In genomic region chr2:62501794-62502500, GRCh38 we compare ENCODE assay signal across 1 cellular context.
TF ChIP-seq lines count a peak whose summit lies in the region.

No MANE protein-coding gene starts in this region.

TF ChIP-seq in K562, 482 proteins besides CTCF, POLR2A, EP300 and RAD21 (continued from another document and continues in another):
- no peak for TF ChIP-seq ELK1 (CRISPR knock-in tag; IDR thresholded peaks at IDR 0.05)
- TF ChIP-seq ZNF184 (CRISPR knock-in tag; IDR thresholded peaks at IDR 0.05), result no peak
- TF ChIP-seq ZNF75A (CRISPR knock-in tag; IDR thresholded peaks at IDR 0.05), result no peak
- no peak for TF ChIP-seq ZNF696 (CRISPR knock-in tag; conservative IDR thresholded peaks at IDR 0.05)
- no peak for TF ChIP-seq CHD4 (IDR thresholded peaks at IDR 0.05; ENCODE audit: insufficient read depth, insufficient replicate concordance, low read depth, low read length, poor library complexity, severe bottlenecking)
- TF ChIP-seq SIN3A (IDR thresholded peaks at IDR 0.05; ENCODE audit: borderline replicate concordance in 2 of 2, control insufficient read depth in 1 of 2, low read depth in 2 of 2, low read length in 2 of 2), result no peak
- TF ChIP-seq PTRF (tag; IDR thresholded peaks at IDR 0.05), result no peak
- no peak for TF ChIP-seq TCF7L2 (IDR thresholded peaks at IDR 0.05; ENCODE audit: low read depth, low read length)
- TF ChIP-seq ETV1 (tag; conservative IDR thresholded peaks at IDR 0.05; ENCODE audit: low read depth), result no peak
- no peak for TF ChIP-seq ZNF12 (CRISPR knock-in tag; IDR thresholded peaks at IDR 0.05)
- no peak for TF ChIP-seq RNF219 (CRISPR knock-in tag; IDR thresholded peaks at IDR 0.05)
- TF ChIP-seq STAT6 (CRISPR knock-in tag; IDR thresholded peaks at IDR 0.05), result no peak
- TF ChIP-seq TOE1 (IDR thresholded peaks at IDR 0.05; ENCODE audit: borderline replicate concordance), result no peak
- no peak for TF ChIP-seq TOE1 (CRISPR knock-in tag; IDR thresholded peaks at IDR 0.05; ENCODE audit: borderline replicate concordance, low read depth)
- TF ChIP-seq ZNF778 (CRISPR knock-in tag; IDR thresholded peaks at IDR 0.05), result no peak
- peak; percentile 86 for TF ChIP-seq MAFK (IDR thresholded peaks at IDR 0.05; ENCODE audit: low read length)
- TF ChIP-seq FOXK2 (conservative IDR thresholded peaks at IDR 0.05 in 1 of 2, IDR thresholded peaks at IDR 0.05 in 1 of 2; ENCODE audit: low read depth in 2 of 2), result no peak
- no peak for TF ChIP-seq SP1 (CRISPR knock-in tag; IDR thresholded peaks at IDR 0.05)
- TF ChIP-seq E2F8 (IDR thresholded peaks at IDR 0.05; ENCODE audit: low read depth, partially characterized antibody), result no peak
- TF ChIP-seq ZNF253 (CRISPR knock-in tag; conservative IDR thresholded peaks at IDR 0.05), result no peak
- TF ChIP-seq PPARD (CRISPR knock-in tag; IDR thresholded peaks at IDR 0.05), result no peak
- 0 out of 2 replicates have a peak, but pooled peaks have one; percentile 13 for TF ChIP-seq MTA3 (IDR thresholded peaks at IDR 0.05; ENCODE audit: borderline replicate concordance)
- TF ChIP-seq VEZF1 (CRISPR knock-in tag; IDR thresholded peaks at IDR 0.05), result no peak
- no peak for TF ChIP-seq SMC3 (conservative IDR thresholded peaks at IDR 0.05; ENCODE audit: insufficient read depth, low read depth, low read length)
- peak in 1 of 2 experiments; percentile 37; a peak in 1 of 4 replicates for TF ChIP-seq TRIM24 (IDR thresholded peaks at IDR 0.05)
- TF ChIP-seq HBP1 (CRISPR knock-in tag; IDR thresholded peaks at IDR 0.05), result no peak
- TF ChIP-seq ARID1B (IDR thresholded peaks at IDR 0.05), result peak; percentile 35; the same call in 1 of the 2 replicates
- TF ChIP-seq TCFL5 (CRISPR knock-in tag; conservative IDR thresholded peaks at IDR 0.05), result no peak
- TF ChIP-seq PTTG1 (tag; IDR thresholded peaks at IDR 0.05; ENCODE audit: low read depth), result no peak
- no peak for TF ChIP-seq BACH1 (tag; IDR thresholded peaks at IDR 0.05)
- TF ChIP-seq NCOA6 (IDR thresholded peaks at IDR 0.05), result no peak
- no peak for TF ChIP-seq ZBTB34 (CRISPR knock-in tag; IDR thresholded peaks at IDR 0.05)
- TF ChIP-seq ZNF436 (CRISPR knock-in tag; IDR thresholded peaks at IDR 0.05), result no peak
- peak in 1 of 2 experiments; percentile 50; a peak in 1 of 4 replicates for TF ChIP-seq RCOR1 (IDR thresholded peaks at IDR 0.05; ENCODE audit: borderline replicate concordance in 1 of 2, low read depth in 2 of 2, low read length in 2 of 2)
- TF ChIP-seq ZNF584 (CRISPR knock-in tag; IDR thresholded peaks at IDR 0.05; ENCODE audit: low read depth), result no peak
- no peak for TF ChIP-seq ZNF311 (CRISPR knock-in tag; IDR thresholded peaks at IDR 0.05)
- peak; percentile 15; the same call in 1 of the 2 replicates for TF ChIP-seq MEF2D (tag; conservative IDR thresholded peaks at IDR 0.05; ENCODE audit: low read depth)
- peak; percentile 74; the same call in 1 of the 2 replicates for TF ChIP-seq ZNF592 (IDR thresholded peaks at IDR 0.05)
- no peak for TF ChIP-seq BRCA1 (IDR thresholded peaks at IDR 0.05)
- no peak for TF ChIP-seq BRCA1 (CRISPR knock-in tag; IDR thresholded peaks at IDR 0.05)
- TF ChIP-seq NR2C2 (CRISPR knock-in tag; IDR thresholded peaks at IDR 0.05), result no peak
- TF ChIP-seq NR2C2 (tag; IDR thresholded peaks at IDR 0.05), result no peak
- no peak for TF ChIP-seq RBM15 (IDR thresholded peaks at IDR 0.05; ENCODE audit: insufficient read depth, low read length)
- TF ChIP-seq MAZ (CRISPR knock-in tag; conservative IDR thresholded peaks at IDR 0.05 in 1 of 2, IDR thresholded peaks at IDR 0.05 in 1 of 2), result 0 out of 4 replicates have a peak, but pooled peaks of 1 of the 2 experiments have one; percentile 25
- TF ChIP-seq ESRRA (IDR thresholded peaks at IDR 0.05; ENCODE audit: borderline replicate concordance, low read depth), result peak; percentile 78; the same call in 1 of the 2 replicates
- TF ChIP-seq CBFA2T2 (conservative IDR thresholded peaks at IDR 0.05), result no peak
- no peak for TF ChIP-seq MTF1 (CRISPR knock-in tag; IDR thresholded peaks at IDR 0.05; ENCODE audit: borderline replicate concordance)
- no peak for TF ChIP-seq FOXA3 (CRISPR knock-in tag; conservative IDR thresholded peaks at IDR 0.05 in 1 of 2, IDR thresholded peaks at IDR 0.05 in 1 of 2)
- TF ChIP-seq FOXJ2 (tag; IDR thresholded peaks at IDR 0.05), result peak; percentile 49; the same call in 1 of the 2 replicates
- TF ChIP-seq ILK (tag; IDR thresholded peaks at IDR 0.05; ENCODE audit: borderline replicate concordance, low read depth), result no peak
- 0 out of 2 replicates have a peak, but pooled peaks have one; percentile 49 for TF ChIP-seq ZNF766 (CRISPR knock-in tag; conservative IDR thresholded peaks at IDR 0.05)
- no peak for TF ChIP-seq ZNF165 (CRISPR knock-in tag; IDR thresholded peaks at IDR 0.05; ENCODE audit: borderline replicate concordance)
- 0 out of 2 replicates have a peak, but pooled peaks have one; percentile 63 for TF ChIP-seq HDGF (IDR thresholded peaks at IDR 0.05)
- no peak for TF ChIP-seq SIX5 (IDR thresholded peaks at IDR 0.05; ENCODE audit: borderline replicate concordance in 1 of 2, insufficient read depth in 1 of 2, low read depth in 1 of 2, low read length in 2 of 2)
- TF ChIP-seq NELFE (IDR thresholded peaks at IDR 0.05; ENCODE audit: insufficient read depth, insufficient read length), result no peak
- no peak for TF ChIP-seq ZNF197 (CRISPR knock-in tag; IDR thresholded peaks at IDR 0.05; ENCODE audit: low read depth)
